In the genomic region with DNA sequence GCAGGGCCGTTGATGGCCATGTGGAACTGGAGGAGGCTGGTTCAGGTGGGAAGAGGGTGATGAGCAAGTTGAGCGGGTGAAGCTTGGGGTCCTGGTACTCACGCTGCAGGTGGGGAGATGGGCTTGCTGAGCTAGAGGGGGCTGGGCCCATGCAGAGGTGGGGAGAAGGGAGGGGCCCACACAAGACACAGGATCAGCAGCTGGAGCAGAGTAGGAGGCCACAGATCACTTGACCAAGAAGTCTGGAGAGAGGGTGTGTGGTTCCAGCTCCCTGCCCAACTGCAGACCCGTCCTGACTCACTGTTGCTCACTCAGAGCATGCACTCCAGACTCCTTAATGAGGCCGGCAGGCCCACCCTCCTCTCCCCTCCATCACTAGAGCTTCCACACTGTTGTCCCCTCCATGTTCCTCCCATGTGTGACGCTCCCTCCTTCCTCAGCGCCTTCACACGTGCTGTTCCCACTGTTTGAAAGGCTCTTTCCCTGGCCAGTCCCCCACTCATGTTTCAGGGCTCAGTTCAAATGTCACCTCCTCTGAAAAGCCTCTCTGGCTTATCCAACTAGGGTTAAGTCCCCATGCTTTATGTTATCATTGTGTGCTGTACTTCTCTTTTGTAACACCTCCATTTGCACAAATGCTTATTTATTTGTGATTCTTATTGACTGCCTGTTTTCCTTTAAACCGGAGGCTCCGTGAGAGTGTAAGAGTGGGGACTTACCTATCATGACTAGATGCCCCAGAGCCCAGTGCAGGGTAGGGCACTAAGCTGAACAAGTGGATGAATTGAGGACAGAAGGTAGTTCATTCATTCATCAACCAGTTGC, we compare ENCODE assay signal across 8 cellular contexts. TPM values are rescaled to one million over a fixed set of nuclear protein-coding genes. Genes with fewer than 3 reads are reported as not detected.
DNase-seq lines count a peak whose midpoint lies in the region; ATAC-seq and TF ChIP-seq lines count a peak whose summit lies in the region.

No MANE protein-coding gene starts in this region.

- ATAC-seq in left lobe of liver, result no peak
- no peak for ATAC-seq in GM21515 (IDR thresholded peaks at IDR 0.05; ENCODE audit: unreplicated experiment)

- no peaks in the 10 kb centered on the region for H3K9me2 ChIP-seq in PC-9 (ENCODE audit: insufficient read depth)

- intact Hi-C loops in PC-9 (cut with micrococcal nuclease; ENCODE audit: unreplicated experiment), result no loop called here

- H3K4me2 ChIP-seq in PC-9 (peak overlapping the region; percentile 98), parathyroid adenoma (ENCODE audit: low read length) (peak overlapping the region; percentile 75)

- H3K27me3 ChIP-seq in PC-9 (ENCODE audit: insufficient read depth, low read depth), result no peaks in the 10 kb centered on the region
- no peaks in the 10 kb centered on the region for H3K27me3 ChIP-seq in effector memory CD4-positive, alpha-beta T cell (replicated peaks; ENCODE audit: control insufficient read depth, insufficient read depth, low read length, poor library complexity, severe bottlenecking)
- H3K27me3 ChIP-seq in parathyroid adenoma (ENCODE audit: control insufficient read depth, insufficient read depth, low read length), result no peaks in the 10 kb centered on the region

- CTCF ChIA-PET in PC-9 (lab: Charles Lee), result interaction anchor here (0.5 kb wide), 1 partner anchor 492 kb away, joined by 3 read pairs; no protein-coding TSS in a partner anchor

- peaks cover 15% of the 10 kb centered on the region for H4K20me1 ChIP-seq in PC-9 (ENCODE audit: insufficient read depth)

- H3K4me1 ChIP-seq in PC-9 (replicated peaks; ENCODE audit: insufficient read depth) (peaks cover 18% of the 10 kb centered on the region), parathyroid adenoma (peaks cover 19% of the 10 kb centered on the region)
- H3K4me1 ChIP-seq in effector memory CD4-positive, alpha-beta T cell (ENCODE audit: control insufficient read depth, insufficient read depth, low read length, poor library complexity, severe bottlenecking), result peaks cover 22% of the 10 kb centered on the region

- POLR2A ChIA-PET in PC-9 (lab: Charles Lee; ENCODE audit: unreplicated experiment), result interaction anchor here (0.6 kb wide), 1 partner anchor 558 kb away, joined by 5 read pairs; no protein-coding TSS in a partner anchor

- H3K79me2 ChIP-seq in PC-9 (ENCODE audit: low read depth) (peaks cover 37% of the 10 kb centered on the region), parathyroid adenoma (peaks cover 43% of the 10 kb centered on the region)

- peak; percentile 63 for DNase-seq in ELR (ENCODE audit: low read depth)
- no peak for DNase-seq in PC-9
- no peak for DNase-seq in effector memory CD4-positive, alpha-beta T cell
- no peak for DNase-seq in CD1c-positive myeloid dendritic cell (ENCODE audit: extremely low spot score)
- DNase-seq in left lobe of liver (ENCODE audit: low spot score), result no peak
- no peak for DNase-seq in occipital lobe (lab: John Stamatoyannopoulos, UW)

- H3K9me3 ChIP-seq in PC-9 (ENCODE audit: insufficient read depth, low read depth) (no peaks in the 10 kb centered on the region), parathyroid adenoma (ENCODE audit: control insufficient read depth, low read length) (no peaks in the 10 kb centered on the region)
- no peaks in the 10 kb centered on the region for H3K9me3 ChIP-seq in effector memory CD4-positive, alpha-beta T cell (ENCODE audit: control insufficient read depth, low read length)

- H3K27ac ChIP-seq in PC-9 (no peak overlapping the region), parathyroid adenoma (peak overlapping the region; percentile 100)
- H3K27ac ChIP-seq in effector memory CD4-positive, alpha-beta T cell (ENCODE audit: insufficient read depth, low read length, poor library complexity, severe bottlenecking), result no peak overlapping the region

- H3K4me3 ChIP-seq in PC-9, result peak overlapping the region; percentile 91; the same call in 1 of the 2 replicates
- H3K4me3 ChIP-seq in effector memory CD4-positive, alpha-beta T cell (ENCODE audit: insufficient read depth, low read depth, low read length, poor library complexity, severe bottlenecking), result peak overlapping the region; percentile 80
- peak overlapping the region; percentile 96 for H3K4me3 ChIP-seq in parathyroid adenoma (ENCODE audit: low read depth, low read length)

- peak overlapping the region; percentile 99 for H3K9ac ChIP-seq in parathyroid adenoma

- H2AFZ ChIP-seq in PC-9 (no peak overlapping the region), parathyroid adenoma (no peak overlapping the region)

- no peak for TF ChIP-seq CTCF in PC-9 (conservative IDR thresholded peaks at IDR 0.05)
- no peak for TF ChIP-seq CTCF in parathyroid adenoma (IDR thresholded peaks at IDR 0.05)

- no peaks in the 10 kb centered on the region; the same call in 1 of the 2 replicates for H3F3A ChIP-seq in PC-9 (ENCODE audit: insufficient read depth, low read depth)

- H3K36me3 ChIP-seq in PC-9 (ENCODE audit: low read depth) (peaks cover 14% of the 10 kb centered on the region), parathyroid adenoma (ENCODE audit: control insufficient read depth, insufficient read depth, low read length) (peaks cover 8% of the 10 kb centered on the region)
- peaks cover 13% of the 10 kb centered on the region for H3K36me3 ChIP-seq in effector memory CD4-positive, alpha-beta T cell (ENCODE audit: control insufficient read depth, insufficient read depth, low read length)

- BruUV-seq in PC-9 (replicated peaks; lab: Mats Ljungman, UMichigan), result no TSS peak

RNA-seq across cellular contexts. Expression of gene CCDC86, which starts 2.3 kb away (rescaled TPM):
- 34.8 and 35.6 TPM in 2 replicates for total RNA-seq in PC-9 (2021)
- 4.7 TPM for total RNA-seq in left lobe of liver
- 2.5 TPM for total RNA-seq in occipital lobe

RNA-seq across cellular contexts. Expression of gene PTGDR2, which starts 11.5 kb away (rescaled TPM):
- total RNA-seq in PC-9 (2021) (0.18 TPM in 1 of 2 replicates, not detected in the other), left lobe of liver (0.18 TPM), occipital lobe (1.6 TPM)

RNA-seq across cellular contexts. Expression of gene ZP1, which starts 23.1 kb away (rescaled TPM):
- total RNA-seq in PC-9 (2021) (not detected in 2 replicates), left lobe of liver (not detected), occipital lobe (not detected)

RNA-seq across cellular contexts. Expression of gene MS4A10, which starts 59.1 kb away (rescaled TPM):
- total RNA-seq in PC-9 (2021), result not detected in 2 replicates
- total RNA-seq in left lobe of liver, result not detected
- not detected for total RNA-seq in occipital lobe
